Comparison of ENCODE assay signal across 14 cellular contexts in genomic region chr5:62692946-62693713, GRCh38.
"Had no signal": no experiment of that assay in that cellular context is flagged by ENCODE, and none has a peak within 500 bp of the region (broad histone marks: within the 10 kb centered on the region; RNA-seq: fewer than 3 reads in every experiment).

No MANE protein-coding gene starts in this region.

- H3K4me1 ChIP-seq: testis had no signal

- H3K27ac ChIP-seq: esophagus squamous epithelium, spleen, testis, WERI-Rb-1 had no signal

- H3K27me3 ChIP-seq: esophagus squamous epithelium, spleen, testis had no signal

- DNase-seq: activated CD4-positive, alpha-beta T cell treated with anti-CD3 and anti-CD28 coated beads for 1 hour; activated CD4-positive, alpha-beta T cell treated with anti-CD3 and anti-CD28 coated beads, Interleukin-2, amount 50 U/mL, for 48 hours; activated CD8-positive, alpha-beta memory T cell treated with anti-CD3 and anti-CD28 coated beads, Interleukin-2, amount 10 ng/mL, durations not matched to agents 7 days and 5 days; effector memory CD4-positive, alpha-beta T cell; esophagus squamous epithelium; left ventricle myocardium superior; nephron progenitor cell; occipital lobe; posterior cingulate gyrus; spleen; stimulated activated CD4-positive, alpha-beta T cell treated with anti-CD3 and anti-CD28 coated beads, Interleukin-4, amount 100 ng/mL, for 4 hours; testis; WERI-Rb-1 had no signal

- ATAC-seq: activated CD8-positive, alpha-beta memory T cell treated with anti-CD3 and anti-CD28 coated beads, Interleukin-2, amount 10 ng/mL, durations not matched to agents 7 days and 5 days; left ventricle myocardium superior; stimulated activated memory B cell treated with anti-CD40 and anti-IgM and Interleukin-4, amounts not matched to agents 10 μg/mL and 1 μg/mL and 100 μg/mL, for 72 hours had no signal

- H3K36me3 ChIP-seq: esophagus squamous epithelium, spleen, WERI-Rb-1 had no signal

- H3K9me3 ChIP-seq: esophagus squamous epithelium, spleen, testis had no signal

- H3K4me3 ChIP-seq: esophagus squamous epithelium, spleen, testis had no signal
